Comparison of ENCODE assay signal across 11 cellular contexts in the genomic region with DNA sequence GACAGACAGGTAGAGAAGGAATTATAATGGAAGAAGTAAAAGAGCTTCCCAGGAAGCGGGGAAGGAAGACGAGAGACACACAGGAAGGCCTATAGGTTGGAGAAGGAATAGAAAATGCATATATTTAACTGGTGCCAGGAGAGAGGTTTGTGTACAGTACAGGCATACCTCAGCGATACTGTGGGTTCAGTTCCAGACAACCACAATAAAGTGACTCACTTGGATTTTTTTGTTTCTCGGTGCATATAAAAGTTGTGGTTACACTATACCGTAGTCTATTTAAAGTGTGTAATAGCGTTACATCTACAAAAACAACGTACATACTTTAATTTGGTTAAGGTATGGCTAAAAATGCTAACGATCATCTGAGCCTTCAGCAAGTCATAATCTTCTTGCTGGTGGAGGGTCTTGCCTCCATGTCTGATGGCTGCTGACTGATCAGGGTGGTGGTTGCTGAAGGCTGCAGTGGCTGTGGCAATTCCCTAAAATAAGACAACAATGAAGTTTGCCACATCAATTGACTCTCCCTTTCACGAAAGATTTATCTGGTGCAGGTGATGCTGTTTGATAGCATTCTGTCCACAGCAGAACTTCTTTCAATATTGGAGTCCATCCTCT. TPM values are rescaled to one million over a fixed set of nuclear protein-coding genes. Genes with fewer than 3 reads are reported as not detected.
DNase-seq lines count a peak whose midpoint lies in the region; ATAC-seq, FAIRE-seq and TF ChIP-seq lines count a peak whose summit lies in the region.
"Had no signal": no experiment of that assay in that cellular context is flagged by ENCODE, and none has a peak within 500 bp of the region (broad histone marks: within the 10 kb centered on the region; RNA-seq: fewer than 3 reads in every experiment).

No MANE protein-coding gene starts in this region.

- ATAC-seq in esophagus mucosa, result no peak

- H3K9me3 ChIP-seq in trophoblast cell (ENCODE audit: insufficient read depth, low read depth, low read length), result no peaks in the 10 kb centered on the region

- no peak overlapping the region for H4K91ac ChIP-seq in trophoblast cell (ENCODE audit: low read depth, low read length)

- H2BK120ac ChIP-seq in trophoblast cell (ENCODE audit: insufficient read depth, low read length, poor library complexity), result no peak overlapping the region

- no peak overlapping the region for H3K4ac ChIP-seq in trophoblast cell (ENCODE audit: low read depth, low read length)

- DNase-seq in activated gamma-delta T cell treated with Interleukin-2 at 50 U/mL for 16 hours, result peak; percentile 31
- DNase-seq in activated gamma-delta T cell (lab: John Stamatoyannopoulos, UW), result no peak
- DNase-seq in activated CD4-positive, alpha-beta T cell treated with anti-CD3 and anti-CD28 coated beads, Interleukin-2, amount 50 U/mL, for 48 hours, result peak; percentile 21 to 42
- DNase-seq in bronchial epithelial cell (ENCODE audit: low read depth), result peak; percentile 34
- peak; percentile 39 for DNase-seq in stimulated activated CD8-positive, alpha-beta memory T cell treated with anti-CD3 and anti-CD28 coated beads, Interleukin-4, amount 100 ng/mL, for 48 hours
- DNase-seq in trophoblast cell, result no peak
- DNase-seq in dedifferentiated amniotic fluid mesenchymal stem cell (ENCODE audit: extremely low spot score), result no peak
- DNase-seq: NCI-H510A had no signal

- no peak for FAIRE-seq in bronchial epithelial cell (lab: Jason Lieb, UNC)

- no peak overlapping the region for H4K8ac ChIP-seq in trophoblast cell (ENCODE audit: low read depth, low read length)

- H3K27me3 ChIP-seq in bronchial epithelial cell (ENCODE audit: control insufficient read depth, insufficient read depth, low read length) (no peaks in the 10 kb centered on the region), trophoblast cell (ENCODE audit: insufficient read depth, low read length) (no peaks in the 10 kb centered on the region)
- H3K27me3 ChIP-seq: cardiac muscle cell had no signal

- no peak overlapping the region for H2AFZ ChIP-seq in trophoblast cell (ENCODE audit: insufficient read depth, low read length, poor library complexity)

- no peak overlapping the region for H3K23ac ChIP-seq in trophoblast cell (ENCODE audit: low read length)

- H3K9ac ChIP-seq in trophoblast cell (ENCODE audit: low read length), result no peak overlapping the region

- no peak overlapping the region for H3K27ac ChIP-seq in trophoblast cell (ENCODE audit: low read depth, low read length)
- H3K27ac ChIP-seq: cardiac muscle cell had no signal

- H2AK5ac ChIP-seq in trophoblast cell (ENCODE audit: low read length), result no peak overlapping the region

- H3K14ac ChIP-seq in trophoblast cell (ENCODE audit: low read length), result no peak overlapping the region

- no peak overlapping the region for H3K18ac ChIP-seq in trophoblast cell (ENCODE audit: low read length)

- no peak overlapping the region for H3K4me2 ChIP-seq in trophoblast cell (ENCODE audit: low read length)

- no peak overlapping the region for H4K12ac ChIP-seq in trophoblast cell (ENCODE audit: low read depth, low read length)

- H3K4me1 ChIP-seq in trophoblast cell (ENCODE audit: control insufficient read depth in 1 of 2, insufficient read depth in 2 of 2, low read length in 2 of 2), result no peaks in the 10 kb centered on the region

- TF ChIP-seq CTCF in bronchial epithelial cell (IDR thresholded peaks at IDR 0.05; ENCODE audit: insufficient read depth, low read length, severe bottlenecking), result no peak

- H3K79me2 ChIP-seq in trophoblast cell (ENCODE audit: control insufficient read depth, insufficient read depth, low read length, poor library complexity), result no peaks in the 10 kb centered on the region

- H3K4me3 ChIP-seq in bronchial epithelial cell (ENCODE audit: low read depth, low read length), result no peak overlapping the region
- H3K4me3 ChIP-seq in trophoblast cell (ENCODE audit: low read depth, low read length), result no peak overlapping the region
- H3K4me3 ChIP-seq: cardiac muscle cell, skin epidermis had no signal

- H3K36me3 ChIP-seq in bronchial epithelial cell (ENCODE audit: control insufficient read depth, insufficient read depth, low read length) (peaks cover 13% of the 10 kb centered on the region), trophoblast cell (ENCODE audit: control insufficient read depth in 1 of 2, insufficient read depth in 2 of 2, low read length in 2 of 2) (peaks cover 29 to 35% of the 10 kb centered on the region in 2 experiments)

- H2BK12ac ChIP-seq in trophoblast cell (ENCODE audit: low read length), result no peak overlapping the region

- H3K79me1 ChIP-seq in trophoblast cell (ENCODE audit: low read length), result peaks cover 2% of the 10 kb centered on the region

- H2BK5ac ChIP-seq in trophoblast cell (ENCODE audit: low read depth, low read length, poor library complexity), result no peak overlapping the region

- no CpG with 5 or more reads among the region's 9 CpGs for WGBS in trophoblast cell (ENCODE audit: extremely low coverage, insufficient coverage, insufficient read length)

RNA-seq across cellular contexts. Expression of a gene that starts 16.0 kb away (rescaled TPM):
- total RNA-seq in bronchial epithelial cell, result 195 and 234 TPM in 2 replicates
- total RNA-seq in esophagus mucosa, result 93.3 TPM
- 86.3 and 88.7 TPM in 2 replicates for polyA plus RNA-seq in trophoblast cell (2013)

RNA-seq across cellular contexts. Expression of a gene that starts 16.2 kb away (rescaled TPM):
- total RNA-seq in bronchial epithelial cell, result 20.5 and 30.3 TPM in 2 replicates
- total RNA-seq in esophagus mucosa, result 16.5 TPM
- 12.7 and 13.0 TPM in 2 replicates for polyA plus RNA-seq in trophoblast cell (2013)

Comparison
In these comparisons a context has a peak if more than half of its experiments do, and no peak if none do; other contexts are left out.
1. DNase-seq: peak in activated gamma-delta T cell treated with Interleukin-2 at 50 U/mL for 16 hours (single experiment), activated CD4-positive, alpha-beta T cell treated with anti-CD3 and anti-CD28 coated beads, Interleukin-2, amount 50 U/mL, for 48 hours (2 of 2), bronchial epithelial cell (single experiment) and stimulated activated CD8-positive, alpha-beta memory T cell treated with anti-CD3 and anti-CD28 coated beads, Interleukin-4, amount 100 ng/mL, for 48 hours (single experiment); none in activated gamma-delta T cell (single experiment), trophoblast cell (0 of 2) and dedifferentiated amniotic fluid mesenchymal stem cell (single experiment).